Comparison of ENCODE assay signal across 1 cellular context in genomic region chr7:74212661-74213060, GRCh38.
TF ChIP-seq lines count a peak whose summit lies in the region.

No MANE protein-coding gene starts in this region.

TF ChIP-seq in H1, 55 proteins besides CTCF, POLR2A, EP300 and RAD21:
- TF ChIP-seq FOSL1 (IDR thresholded peaks at IDR 0.05; ENCODE audit: insufficient read depth, low read depth, low read length) (no peak), HDAC2 (IDR thresholded peaks at IDR 0.05; ENCODE audit: borderline replicate concordance in 1 of 2, low read depth in 2 of 2, low read length in 2 of 2) (no peak), CEBPB (IDR thresholded peaks at IDR 0.05; ENCODE audit: low read depth, low read length) (no peak), KDM1A (IDR thresholded peaks at IDR 0.05; ENCODE audit: borderline replicate concordance, low read length) (no peak), HDAC6 (IDR thresholded peaks at IDR 0.05; ENCODE audit: low read depth, low read length) (no peak), SP1 (IDR thresholded peaks at IDR 0.05; ENCODE audit: low read depth, low read length) (no peak), SIX5 (IDR thresholded peaks at IDR 0.05; ENCODE audit: low read depth, low read length) (no peak), BACH1 (IDR thresholded peaks at IDR 0.05; ENCODE audit: low read length) (no peak), RFX5 (IDR thresholded peaks at IDR 0.05; ENCODE audit: borderline replicate concordance, low read depth, low read length) (no peak), JUND (IDR thresholded peaks at IDR 0.05; ENCODE audit: low read length) (no peak), CHD2 (IDR thresholded peaks at IDR 0.05; ENCODE audit: low read length) (no peak)
TF ChIP-seq in H1: peak in this region for 0.
